Comparison of ENCODE assay signal across 1 cellular context in genomic region chr11:47269829-47270305, GRCh38.
TF ChIP-seq lines count a peak whose summit lies in the region.

TSS of gene MADD (plus strand) at chr11:47270133.

TF ChIP-seq in K562, 482 proteins besides CTCF, POLR2A, EP300 and RAD21 (continued from another document and continues in another):
- TF ChIP-seq MXI1 (IDR thresholded peaks at IDR 0.05; ENCODE audit: low read depth, low read length): no peak
- TF ChIP-seq, protein P1, sequence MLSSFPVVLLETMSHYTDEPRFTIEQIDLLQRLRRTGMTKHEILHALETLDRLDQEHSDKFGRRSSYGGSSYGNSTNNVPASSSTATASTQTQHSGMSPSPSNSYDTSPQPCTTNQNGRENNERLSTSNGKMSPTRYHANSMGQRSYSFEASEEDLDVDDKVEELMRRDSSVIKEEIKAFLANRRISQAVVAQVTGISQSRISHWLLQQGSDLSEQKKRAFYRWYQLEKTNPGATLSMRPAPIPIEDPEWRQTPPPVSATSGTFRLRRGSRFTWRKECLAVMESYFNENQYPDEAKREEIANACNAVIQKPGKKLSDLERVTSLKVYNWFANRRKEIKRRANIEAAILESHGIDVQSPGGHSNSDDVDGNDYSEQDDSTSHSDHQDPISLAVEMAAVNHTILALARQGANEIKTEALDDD (IDR thresholded peaks at IDR 0.05): no peak
- TF ChIP-seq, protein P2, sequence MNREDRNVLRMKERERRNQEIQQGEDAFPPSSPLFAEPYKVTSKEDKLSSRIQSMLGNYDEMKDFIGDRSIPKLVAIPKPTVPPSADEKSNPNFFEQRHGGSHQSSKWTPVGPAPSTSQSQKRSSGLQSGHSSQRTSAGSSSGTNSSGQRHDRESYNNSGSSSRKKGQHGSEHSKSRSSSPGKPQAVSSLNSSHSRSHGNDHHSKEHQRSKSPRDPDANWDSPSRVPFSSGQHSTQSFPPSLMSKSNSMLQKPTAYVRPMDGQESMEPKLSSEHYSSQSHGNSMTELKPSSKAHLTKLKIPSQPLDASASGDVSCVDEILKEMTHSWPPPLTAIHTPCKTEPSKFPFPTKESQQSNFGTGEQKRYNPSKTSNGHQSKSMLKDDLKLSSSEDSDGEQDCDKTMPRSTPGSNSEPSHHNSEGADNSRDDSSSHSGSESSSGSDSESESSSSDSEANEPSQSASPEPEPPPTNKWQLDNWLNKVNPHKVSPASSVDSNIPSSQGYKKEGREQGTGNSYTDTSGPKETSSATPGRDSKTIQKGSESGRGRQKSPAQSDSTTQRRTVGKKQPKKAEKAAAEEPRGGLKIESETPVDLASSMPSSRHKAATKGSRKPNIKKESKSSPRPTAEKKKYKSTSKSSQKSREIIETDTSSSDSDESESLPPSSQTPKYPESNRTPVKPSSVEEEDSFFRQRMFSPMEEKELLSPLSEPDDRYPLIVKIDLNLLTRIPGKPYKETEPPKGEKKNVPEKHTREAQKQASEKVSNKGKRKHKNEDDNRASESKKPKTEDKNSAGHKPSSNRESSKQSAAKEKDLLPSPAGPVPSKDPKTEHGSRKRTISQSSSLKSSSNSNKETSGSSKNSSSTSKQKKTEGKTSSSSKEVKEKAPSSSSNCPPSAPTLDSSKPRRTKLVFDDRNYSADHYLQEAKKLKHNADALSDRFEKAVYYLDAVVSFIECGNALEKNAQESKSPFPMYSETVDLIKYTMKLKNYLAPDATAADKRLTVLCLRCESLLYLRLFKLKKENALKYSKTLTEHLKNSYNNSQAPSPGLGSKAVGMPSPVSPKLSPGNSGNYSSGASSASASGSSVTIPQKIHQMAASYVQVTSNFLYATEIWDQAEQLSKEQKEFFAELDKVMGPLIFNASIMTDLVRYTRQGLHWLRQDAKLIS (CRISPR knock-in tag; IDR thresholded peaks at IDR 0.05): no peak; the same call in 1 of the 2 replicates
- no peak for TF ChIP-seq TAF9B (IDR thresholded peaks at IDR 0.05; ENCODE audit: partially characterized antibody)
- TF ChIP-seq, protein P3, sequence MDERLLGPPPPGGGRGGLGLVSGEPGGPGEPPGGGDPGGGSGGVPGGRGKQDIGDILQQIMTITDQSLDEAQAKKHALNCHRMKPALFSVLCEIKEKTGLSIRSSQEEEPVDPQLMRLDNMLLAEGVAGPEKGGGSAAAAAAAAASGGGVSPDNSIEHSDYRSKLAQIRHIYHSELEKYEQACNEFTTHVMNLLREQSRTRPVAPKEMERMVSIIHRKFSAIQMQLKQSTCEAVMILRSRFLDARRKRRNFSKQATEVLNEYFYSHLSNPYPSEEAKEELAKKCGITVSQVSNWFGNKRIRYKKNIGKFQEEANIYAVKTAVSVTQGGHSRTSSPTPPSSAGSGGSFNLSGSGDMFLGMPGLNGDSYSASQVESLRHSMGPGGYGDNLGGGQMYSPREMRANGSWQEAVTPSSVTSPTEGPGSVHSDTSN (CRISPR knock-in tag; IDR thresholded peaks at IDR 0.05; ENCODE audit: low read depth): no peak
- TF ChIP-seq, protein P3 (tag; conservative IDR thresholded peaks at IDR 0.05; ENCODE audit: low read depth): no peak
- no peak for TF ChIP-seq HNRNPUL1 (IDR thresholded peaks at IDR 0.05; ENCODE audit: low read length)
- TF ChIP-seq, protein P4, sequence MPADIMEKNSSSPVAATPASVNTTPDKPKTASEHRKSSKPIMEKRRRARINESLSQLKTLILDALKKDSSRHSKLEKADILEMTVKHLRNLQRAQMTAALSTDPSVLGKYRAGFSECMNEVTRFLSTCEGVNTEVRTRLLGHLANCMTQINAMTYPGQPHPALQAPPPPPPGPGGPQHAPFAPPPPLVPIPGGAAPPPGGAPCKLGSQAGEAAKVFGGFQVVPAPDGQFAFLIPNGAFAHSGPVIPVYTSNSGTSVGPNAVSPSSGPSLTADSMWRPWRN (IDR thresholded peaks at IDR 0.05; ENCODE audit: low read depth): no peak
- TF ChIP-seq NCOA1 (IDR thresholded peaks at IDR 0.05; ENCODE audit: low read depth): no peak
- peak; percentile 80 to 82 for TF ChIP-seq NRF1 (conservative IDR thresholded peaks at IDR 0.05 in 1 of 2, IDR thresholded peaks at IDR 0.05 in 1 of 2)
- TF ChIP-seq MBD1 (CRISPR knock-in tag; IDR thresholded peaks at IDR 0.05): no peak
- TF ChIP-seq U2AF2 (optimal IDR thresholded peaks at IDR 0.05; ENCODE audit: low read depth, low read length): no peak
- no peak for TF ChIP-seq HMG20B (CRISPR knock-in tag; IDR thresholded peaks at IDR 0.05)
- TF ChIP-seq CCNT2 (IDR thresholded peaks at IDR 0.05; ENCODE audit: borderline replicate concordance, extremely low read depth, insufficient read length, low read depth, low read length): peak; percentile 68
- TF ChIP-seq PHF8 (IDR thresholded peaks at IDR 0.05; ENCODE audit: borderline replicate concordance, low read length): peak; percentile 76; the same call in 1 of the 2 replicates
- no peak for TF ChIP-seq HDAC3 (IDR thresholded peaks at IDR 0.05; ENCODE audit: borderline replicate concordance, partially characterized antibody)
- no peak for TF ChIP-seq RBM25 (IDR thresholded peaks at IDR 0.05; ENCODE audit: low read depth, low read length, severe bottlenecking)
- no peak for TF ChIP-seq ZNF184 (CRISPR knock-in tag; IDR thresholded peaks at IDR 0.05)
- TF ChIP-seq RBFOX2 (IDR thresholded peaks at IDR 0.05; ENCODE audit: low read depth, low read length): peak; percentile 91
- TF ChIP-seq ZNF277 (CRISPR knock-in tag; IDR thresholded peaks at IDR 0.05; ENCODE audit: borderline replicate concordance): no peak
- no peak for TF ChIP-seq TOE1 (IDR thresholded peaks at IDR 0.05; ENCODE audit: borderline replicate concordance)
- TF ChIP-seq TOE1 (CRISPR knock-in tag; IDR thresholded peaks at IDR 0.05; ENCODE audit: borderline replicate concordance, low read depth): no peak
- no peak for TF ChIP-seq LCOR (CRISPR knock-in tag; IDR thresholded peaks at IDR 0.05)
- TF ChIP-seq ZNF507 (tag; conservative IDR thresholded peaks at IDR 0.05): no peak
- TF ChIP-seq, protein P5, sequence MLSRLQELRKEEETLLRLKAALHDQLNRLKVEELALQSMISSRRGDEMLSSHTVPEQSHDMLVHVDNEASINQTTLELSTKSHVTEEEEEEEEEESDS (CRISPR knock-in tag; IDR thresholded peaks at IDR 0.05): no peak
- peak; percentile 48; the same call in 1 of the 2 replicates for TF ChIP-seq ARID4B (CRISPR knock-in tag; IDR thresholded peaks at IDR 0.05)
- TF ChIP-seq ZNF717 (CRISPR knock-in tag; IDR thresholded peaks at IDR 0.05): no peak
- no peak for TF ChIP-seq ZNF146 (CRISPR knock-in tag; IDR thresholded peaks at IDR 0.05; ENCODE audit: unreplicated experiment)
- TF ChIP-seq NR1H2 (CRISPR knock-in tag; IDR thresholded peaks at IDR 0.05): no peak
- no peak for TF ChIP-seq ZNF347 (CRISPR knock-in tag; IDR thresholded peaks at IDR 0.05; ENCODE audit: low read depth)
- TF ChIP-seq RB1 (IDR thresholded peaks at IDR 0.05; ENCODE audit: low read depth): peak; percentile 49; the same call in 1 of the 2 replicates
- no peak for TF ChIP-seq MAFF (IDR thresholded peaks at IDR 0.05; ENCODE audit: low read length)
- TF ChIP-seq NCOA2 (IDR thresholded peaks at IDR 0.05; ENCODE audit: partially characterized antibody in 2 of 2): no peak
- TF ChIP-seq NEUROD1 (IDR thresholded peaks at IDR 0.05; ENCODE audit: borderline replicate concordance, low read depth, low read length, partially characterized antibody): peak; percentile 25
- peak; percentile 18 to 97; a peak in 3 of 4 replicates for TF ChIP-seq NONO (IDR thresholded peaks at IDR 0.05; ENCODE audit: low read depth in 2 of 2, low read length in 1 of 2)
- no peak for TF ChIP-seq E2F5 (CRISPR knock-in tag; IDR thresholded peaks at IDR 0.05)
- TF ChIP-seq ZNF592 (IDR thresholded peaks at IDR 0.05): no peak
- TF ChIP-seq BCOR (IDR thresholded peaks at IDR 0.05): no peak
- TF ChIP-seq, protein P6, sequence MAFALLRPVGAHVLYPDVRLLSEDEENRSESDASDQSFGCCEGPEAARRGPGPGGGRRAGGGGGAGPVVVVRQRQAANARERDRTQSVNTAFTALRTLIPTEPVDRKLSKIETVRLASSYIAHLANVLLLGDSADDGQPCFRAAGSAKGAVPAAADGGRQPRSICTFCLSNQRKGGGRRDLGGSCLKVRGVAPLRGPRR (CRISPR knock-in tag; IDR thresholded peaks at IDR 0.05): no peak
- TF ChIP-seq SMAD4 (CRISPR knock-in tag; conservative IDR thresholded peaks at IDR 0.05): no peak
